8 cellular contexts compared by ENCODE assay signal in genomic region chr16:87778476-87778829, GRCh38. TPM values are rescaled to one million over a fixed set of nuclear protein-coding genes. Genes with fewer than 3 reads are reported as not detected.
A peak's percentile ranks its signal among the peaks of the same experiment; 100 is the strongest.
DNase-seq lines count a peak whose midpoint lies in the region; ATAC-seq and TF ChIP-seq lines count a peak whose summit lies in the region.

No MANE protein-coding gene starts in this region.

- no peak for ATAC-seq in activated naive CD8-positive, alpha-beta T cell treated with anti-CD3 and anti-CD28 coated beads, Interleukin-2, amount 50 U/mL, for 24 hours

- POLR2A ChIA-PET in Caco-2 (lab: Charles Lee) = interaction anchor here (0.5 to 2.7 kb wide), 4 partner anchors 12 to 172 kb away, joined by 3 to 54 read pairs (median 6); partner anchors contain the start of genes BANP and SLC7A5

- no peaks in the 10 kb centered on the region for H3K9me3 Mint-ChIP-seq in Caco-2 (ENCODE audit: unreplicated experiment)
- H3K9me3 Mint-ChIP-seq in activated naive CD8-positive, alpha-beta T cell treated with anti-CD3 and anti-CD28 coated beads, Interleukin-2, amount 50 U/mL, for 24 hours = no peaks in the 10 kb centered on the region

- intact Hi-C loops in Caco-2 (cut with micrococcal nuclease; ENCODE audit: unreplicated experiment) = loop anchor here (2.0 kb wide), 2 partner anchors 50 to 72 kb away; no protein-coding TSS in a partner anchor

- H3K4me1 ChIP-seq in Caco-2 (peaks cover 30% of the 10 kb centered on the region), mucosa of stomach (ENCODE audit: control insufficient read depth, insufficient read depth, low read length) (peaks cover 20% of the 10 kb centered on the region)

- peaks cover 23% of the 10 kb centered on the region for H3K36me3 Mint-ChIP-seq in Caco-2 (ENCODE audit: insufficient read depth, unreplicated experiment)
- no peaks in the 10 kb centered on the region for H3K36me3 Mint-ChIP-seq in activated naive CD8-positive, alpha-beta T cell treated with anti-CD3 and anti-CD28 coated beads, Interleukin-2, amount 50 U/mL, for 24 hours (ENCODE audit: low read depth)

- peak overlapping the region; percentile 92 for H3K27ac ChIP-seq in KOPT-K1 (ENCODE audit: low read depth, low read length, poor library complexity, severe bottlenecking)

- no peaks in the 10 kb centered on the region for H3K27me3 ChIP-seq in Caco-2 (replicated peaks; ENCODE audit: control insufficient read depth, insufficient read depth, low read length)
- no peaks in the 10 kb centered on the region for H3K27me3 ChIP-seq in mucosa of stomach (ENCODE audit: control insufficient read depth, insufficient read depth, low read length)

- no TSS peak for BruUV-seq in Caco-2 (replicated peaks; lab: Mats Ljungman, UMichigan)

- H3K9ac ChIP-seq in mucosa of stomach (ENCODE audit: low read length) = peak overlapping the region; percentile 57

- no peaks in the 10 kb centered on the region for H3K9me3 ChIP-seq in Caco-2
- H3K9me3 ChIP-seq in KOPT-K1 (ENCODE audit: insufficient read depth, low read length, poor library complexity, severe bottlenecking) = no peaks in the 10 kb centered on the region
- no peaks in the 10 kb centered on the region for H3K9me3 ChIP-seq in mucosa of stomach (ENCODE audit: control insufficient read depth, low read length)

- H3K36me3 ChIP-seq in Caco-2 (ENCODE audit: control insufficient read depth, insufficient read depth, low read length) (no peaks in the 10 kb centered on the region), KOPT-K1 (ENCODE audit: insufficient read depth, low read length) (no peaks in the 10 kb centered on the region), mucosa of stomach (ENCODE audit: control insufficient read depth, insufficient read depth, low read length) (no peaks in the 10 kb centered on the region)

- no peak overlapping the region for H3K4me3 ChIP-seq in Caco-2 (ENCODE audit: low read depth, low read length)
- H3K4me3 ChIP-seq in mucosa of stomach (ENCODE audit: low read length) = no peak overlapping the region

- no peaks in the 10 kb centered on the region for H3K27me3 Mint-ChIP-seq in Caco-2 (ENCODE audit: insufficient read depth, unreplicated experiment)
- H3K27me3 Mint-ChIP-seq in activated naive CD8-positive, alpha-beta T cell treated with anti-CD3 and anti-CD28 coated beads, Interleukin-2, amount 50 U/mL, for 24 hours = no peaks in the 10 kb centered on the region

- CTCF ChIA-PET in Caco-2 (lab: Charles Lee) = interaction anchor here (0.6 to 4.0 kb wide), 17 partner anchors 10 to 93 kb away, joined by 3 to 80 read pairs (median 4); partner anchors contain the start of genes KLHDC4 and SLC7A5

- H3K4me3 Mint-ChIP-seq in Caco-2 (ENCODE audit: unreplicated experiment) = peak overlapping the region; percentile 23
- H3K4me3 Mint-ChIP-seq in activated naive CD8-positive, alpha-beta T cell treated with anti-CD3 and anti-CD28 coated beads, Interleukin-2, amount 50 U/mL, for 24 hours = peak overlapping the region; percentile 81

- no peak for DNase-seq in Caco-2
- DNase-seq in activated naive CD8-positive, alpha-beta T cell treated with anti-CD3 and anti-CD28 coated beads, Interleukin-2, amount 50 U/mL, for 24 hours = peak; percentile 28
- no peak for DNase-seq in NCI-H1092 (lab: John Stamatoyannopoulos, UW)
- DNase-seq in OCI-M2 (lab: John Stamatoyannopoulos, UW; ENCODE audit: unreplicated experiment) = no peak
- no peak for DNase-seq in islet precursor cell
- no peak for DNase-seq in epidermal melanocyte (ENCODE audit: insufficient read length, low spot score)

- TF ChIP-seq CTCF in Caco-2 (IDR thresholded peaks at IDR 0.05; ENCODE audit: insufficient read depth in 1 of 2, low read depth in 1 of 2, low read length in 1 of 2, severe bottlenecking in 1 of 2, unreplicated experiment in 1 of 2) = no peak

- H3K27ac Mint-ChIP-seq in Caco-2 (ENCODE audit: unreplicated experiment) = peak overlapping the region; percentile 99
- peak overlapping the region; percentile 98 for H3K27ac Mint-ChIP-seq in activated naive CD8-positive, alpha-beta T cell treated with anti-CD3 and anti-CD28 coated beads, Interleukin-2, amount 50 U/mL, for 24 hours

- peaks cover 21% of the 10 kb centered on the region for H3K4me1 Mint-ChIP-seq in Caco-2 (ENCODE audit: low read depth, unreplicated experiment)
- H3K4me1 Mint-ChIP-seq in activated naive CD8-positive, alpha-beta T cell treated with anti-CD3 and anti-CD28 coated beads, Interleukin-2, amount 50 U/mL, for 24 hours = peaks cover 56% of the 10 kb centered on the region

RNA-seq across cellular contexts. Expression of gene KLHDC4, which starts 12.7 kb away (rescaled TPM):
- total RNA-seq in Caco-2 (2022) = 116 and 117 TPM in 2 replicates
